Comparison of ENCODE assay signal across 1 cellular context in the genomic region with DNA sequence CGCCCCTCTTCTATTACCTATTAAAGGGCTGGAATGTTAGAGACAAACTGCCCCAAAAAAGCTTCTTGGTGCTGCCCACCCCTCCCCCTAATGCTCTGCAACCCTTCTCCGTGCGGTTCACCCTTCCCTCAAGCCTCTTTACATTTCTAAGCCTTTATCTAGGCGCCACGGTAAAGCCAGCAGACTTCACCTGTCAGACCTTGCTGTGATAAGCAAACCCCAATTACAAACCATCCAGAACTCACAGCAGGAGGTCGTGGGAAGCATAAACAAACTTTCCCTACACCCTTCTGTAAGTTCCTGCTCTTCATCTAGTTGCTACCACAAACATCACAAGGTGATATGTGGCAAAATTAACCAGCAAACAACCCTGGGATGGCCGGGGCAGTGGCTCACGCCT.
TF ChIP-seq lines count a peak whose summit lies in the region.

No MANE protein-coding gene starts in this region.

TF ChIP-seq in SK-N-SH treated with all-trans-retinoic acid at 6 μM for 48 hours, 23 proteins besides CTCF, POLR2A, EP300 and RAD21 (continued from another document):
- TF ChIP-seq TCF4 (CRISPR knock-in tag; IDR thresholded peaks at IDR 0.05; ENCODE audit: borderline replicate concordance), result no peak
